Comparison of ENCODE assay signal across 6 cellular contexts in genomic region chr12:123671876-123672275, GRCh38. TPM values are rescaled to one million over a fixed set of nuclear protein-coding genes. Genes with fewer than 3 reads are reported as not detected.
DNase-seq lines count a peak whose midpoint lies in the region; ATAC-seq and TF ChIP-seq lines count a peak whose summit lies in the region.

No MANE protein-coding gene starts in this region.

- H3K4me3 ChIP-seq in fibroblast of lung (replicated peaks in 1 of 4; ENCODE audit: control extremely low read depth in 1 of 4, insufficient read depth in 1 of 4, low read depth in 3 of 4, low read length in 4 of 4) (peak overlapping the region; percentile 84 to 93 (median 88)), testis (peak overlapping the region; percentile 81)

- no peak for TF ChIP-seq CTCF in fibroblast of lung (conservative IDR thresholded peaks at IDR 0.05 in 1 of 2, IDR thresholded peaks at IDR 0.05 in 1 of 2; ENCODE audit: low read depth in 1 of 2, low read length in 2 of 2)
- no peak for TF ChIP-seq CTCF in testis (IDR thresholded peaks at IDR 0.05)

- no peaks in the 10 kb centered on the region for H3K36me3 ChIP-seq in fibroblast of lung (ENCODE audit: control insufficient read depth, insufficient read depth, low read length)
- H3K36me3 ChIP-seq in testis (ENCODE audit: low read depth, missing control alignments): no peaks in the 10 kb centered on the region

- H2AFZ ChIP-seq in fibroblast of lung (ENCODE audit: low read length): peak overlapping the region; percentile 99

- peak overlapping the region; percentile 79 for H3K4me3 Mint-ChIP-seq in activated CD8-positive, alpha-beta memory T cell treated with anti-CD3 and anti-CD28 coated beads, Interleukin-2, amount 10 ng/mL, durations not matched to agents 7 days and 5 days

- intact Hi-C loops in testis (cut with DNase I; ENCODE audit: low total_unique reads): no loop called here

- H3K4me1 ChIP-seq in fibroblast of lung (ENCODE audit: control insufficient read depth, extremely low read depth, insufficient read depth, low read length): no peaks in the 10 kb centered on the region
- H3K4me1 ChIP-seq in testis: no peaks in the 10 kb centered on the region

- H4K20me1 ChIP-seq in fibroblast of lung (ENCODE audit: control insufficient read depth, extremely low read depth, insufficient read depth, low read length): no peaks in the 10 kb centered on the region

- H3K4me2 ChIP-seq in fibroblast of lung (ENCODE audit: extremely low read depth, insufficient read depth, low read length): peak overlapping the region; percentile 97

- H3K27me3 ChIP-seq in fibroblast of lung (ENCODE audit: control insufficient read depth, insufficient read depth, low read length): no peaks in the 10 kb centered on the region
- H3K27me3 ChIP-seq in testis: no peaks in the 10 kb centered on the region

- no peak for ATAC-seq in activated CD8-positive, alpha-beta memory T cell treated with anti-CD3 and anti-CD28 coated beads, Interleukin-2, amount 10 ng/mL, durations not matched to agents 7 days and 5 days
- ATAC-seq in GM21737 (IDR thresholded peaks at IDR 0.05; ENCODE audit: unreplicated experiment) (no peak), GM21367 (IDR thresholded peaks at IDR 0.05; ENCODE audit: unreplicated experiment) (no peak)

- no peaks in the 10 kb centered on the region for H3K9me3 Mint-ChIP-seq in activated CD8-positive, alpha-beta memory T cell treated with anti-CD3 and anti-CD28 coated beads, Interleukin-2, amount 10 ng/mL, durations not matched to agents 7 days and 5 days (ENCODE audit: low read depth)

- H3K27me3 Mint-ChIP-seq in activated CD8-positive, alpha-beta memory T cell treated with anti-CD3 and anti-CD28 coated beads, Interleukin-2, amount 10 ng/mL, durations not matched to agents 7 days and 5 days: no peaks in the 10 kb centered on the region

- H3K9ac ChIP-seq in fibroblast of lung (ENCODE audit: insufficient read depth, low read length): no peak overlapping the region

- H3K9me3 ChIP-seq in fibroblast of lung (ENCODE audit: control insufficient read depth, insufficient read depth, low read depth, low read length) (no peaks in the 10 kb centered on the region), testis (no peaks in the 10 kb centered on the region)

- H3K27ac ChIP-seq in fibroblast of lung (ENCODE audit: insufficient read depth, low read length): no peak overlapping the region
- H3K27ac ChIP-seq in testis: no peak overlapping the region

- WGBS in testis, 2 donors: 46 to 60% methylated on average over 6 of the region's 6 CpGs

- H3K79me2 ChIP-seq in fibroblast of lung (ENCODE audit: control insufficient read depth, insufficient read depth, low read length): no peaks in the 10 kb centered on the region

- peaks cover 10% of the 10 kb centered on the region for H3K4me1 Mint-ChIP-seq in activated CD8-positive, alpha-beta memory T cell treated with anti-CD3 and anti-CD28 coated beads, Interleukin-2, amount 10 ng/mL, durations not matched to agents 7 days and 5 days

- H3K27ac Mint-ChIP-seq in activated CD8-positive, alpha-beta memory T cell treated with anti-CD3 and anti-CD28 coated beads, Interleukin-2, amount 10 ng/mL, durations not matched to agents 7 days and 5 days: no peak overlapping the region

- no peaks in the 10 kb centered on the region for H3K36me3 Mint-ChIP-seq in activated CD8-positive, alpha-beta memory T cell treated with anti-CD3 and anti-CD28 coated beads, Interleukin-2, amount 10 ng/mL, durations not matched to agents 7 days and 5 days

- no peak for TF ChIP-seq POLR2A in testis (IDR thresholded peaks at IDR 0.05)

- CTCF ChIA-PET in activated CD8-positive, alpha-beta memory T cell treated with anti-CD3 and anti-CD28 coated beads, Interleukin-2, amount 10 ng/mL, durations not matched to agents 7 days and 5 days (lab: Charles Lee): interaction anchor here (1.0 to 2.5 kb wide), 3 partner anchors 11 to 40 kb away, joined by 4 to 11 read pairs (median 4); partner anchors contain the start of gene ATP6V0A2

- no peak for DNase-seq in activated CD8-positive, alpha-beta memory T cell treated with anti-CD3 and anti-CD28 coated beads, Interleukin-2, amount 10 ng/mL, durations not matched to agents 7 days and 5 days
- DNase-seq in activated CD8-positive, alpha-beta memory T cell treated with anti-CD3 and anti-CD28 coated beads, Interleukin-2, amount 50 U/mL, for 48 hours: no peak
- DNase-seq in fibroblast of lung (ENCODE audit: low read depth in 2 of 2) (peak; percentile 18 to 77), testis (no peak)

RNA-seq across cellular contexts. Expression of gene TCTN2, which starts 1.0 kb away (rescaled TPM):
- 1 to 10 TPM; 2.6 to 2.9 TPM for total RNA-seq in activated CD8-positive, alpha-beta memory T cell treated with anti-CD3 and anti-CD28 coated beads, Interleukin-2, amount 10 ng/mL, durations not matched to agents 7 days and 5 days
- total RNA-seq in fibroblast of lung: 6.7 and 7.9 TPM in 2 replicates
- 11.6 and 14.8 TPM in 2 replicates for polyA plus RNA-seq in fibroblast of lung
- 7.9 and 9.7 TPM in 2 replicates for polyA plus RNA-seq in fibroblast of lung (2012)
- 13.4 and 15.1 TPM in 2 replicates for polyA minus RNA-seq in fibroblast of lung (ENCODE audit: low replicate concordance)
- 10 to 100 TPM; 15.1 to 22.7 TPM for total RNA-seq in testis
- 22.7 TPM for polyA plus RNA-seq in testis (ENCODE audit: insufficient read depth, low read depth, low replicate concordance)

RNA-seq across cellular contexts. Expression of gene GTF2H3, which starts 38.2 kb away (rescaled TPM):
- total RNA-seq in activated CD8-positive, alpha-beta memory T cell treated with anti-CD3 and anti-CD28 coated beads, Interleukin-2, amount 10 ng/mL, durations not matched to agents 7 days and 5 days: 10 to 100 TPM; 46.1 to 49.6 TPM
- 29.8 and 39.3 TPM in 2 replicates for total RNA-seq in fibroblast of lung
- 56.3 and 70.1 TPM in 2 replicates for polyA plus RNA-seq in fibroblast of lung
- polyA plus RNA-seq in fibroblast of lung (2012): 30.1 and 34.3 TPM in 2 replicates
- 10.5 and 13.7 TPM in 2 replicates for polyA minus RNA-seq in fibroblast of lung (ENCODE audit: low replicate concordance)
- total RNA-seq in testis: 10 to 100 TPM; 25.1 to 26.4 TPM
- 36.5 TPM for polyA plus RNA-seq in testis (ENCODE audit: insufficient read depth, low read depth, low replicate concordance)

RNA-seq across cellular contexts. Expression of gene EIF2B1, which starts 38.4 kb away (rescaled TPM):
- 10 to 100 TPM; 60.3 to 76.4 TPM for total RNA-seq in activated CD8-positive, alpha-beta memory T cell treated with anti-CD3 and anti-CD28 coated beads, Interleukin-2, amount 10 ng/mL, durations not matched to agents 7 days and 5 days
- total RNA-seq in fibroblast of lung (23.1 and 28.0 TPM in 2 replicates), testis (100 to 1,000 TPM; 136 to 138 TPM)
- polyA plus RNA-seq in fibroblast of lung (36.1 and 44.6 TPM in 2 replicates), testis (ENCODE audit: insufficient read depth, low read depth, low replicate concordance) (39.2 TPM)
- polyA plus RNA-seq in fibroblast of lung (2012): 35.5 and 35.9 TPM in 2 replicates
- polyA minus RNA-seq in fibroblast of lung (ENCODE audit: low replicate concordance): 13.3 and 29.9 TPM in 2 replicates

RNA-seq across cellular contexts. Expression of gene ATP6V0A2, which starts 40.3 kb away (rescaled TPM):
- 10 to 100 TPM; 76.6 to 91.6 TPM for total RNA-seq in activated CD8-positive, alpha-beta memory T cell treated with anti-CD3 and anti-CD28 coated beads, Interleukin-2, amount 10 ng/mL, durations not matched to agents 7 days and 5 days
- 16.3 and 22.1 TPM in 2 replicates for total RNA-seq in fibroblast of lung
- polyA plus RNA-seq in fibroblast of lung: 21.7 and 25.3 TPM in 2 replicates
- polyA plus RNA-seq in fibroblast of lung (2012): 12.5 and 14.3 TPM in 2 replicates
- 37.0 and 49.7 TPM in 2 replicates for polyA minus RNA-seq in fibroblast of lung (ENCODE audit: low replicate concordance)
- total RNA-seq in testis: 10 to 100 TPM; 29.4 to 50.8 TPM
- 24.9 TPM for polyA plus RNA-seq in testis (ENCODE audit: insufficient read depth, low read depth, low replicate concordance)

Comparison
In these comparisons a context has a peak if more than half of its experiments do, and no peak if none do; other contexts are left out.
1. DNase-seq: peak in fibroblast of lung (2 of 2); none in activated CD8-positive, alpha-beta memory T cell treated with anti-CD3 and anti-CD28 coated beads, Interleukin-2, amount 10 ng/mL, durations not matched to agents 7 days and 5 days (single experiment), activated CD8-positive, alpha-beta memory T cell treated with anti-CD3 and anti-CD28 coated beads, Interleukin-2, amount 50 U/mL, for 48 hours (single experiment) and testis (single experiment).